23 cellular contexts compared by ENCODE assay signal in genomic region chr2:142725386-142725785, GRCh38.
DNase-seq lines count a peak whose midpoint lies in the region; ATAC-seq lines count a peak whose summit lies in the region.
"Had no signal": no experiment of that assay in that cellular context is flagged by ENCODE, and none has a peak within 500 bp of the region (broad histone marks: within the 10 kb centered on the region; RNA-seq: fewer than 3 reads in every experiment).

No MANE protein-coding gene starts in this region.

- no peak overlapping the region for H2AK5ac ChIP-seq in mesenchymal stem cell (ENCODE audit: low read length, severe bottlenecking)

- ATAC-seq in GM18867 (IDR thresholded peaks at IDR 0.05; ENCODE audit: unreplicated experiment) (peak; percentile 11), GM21360 (IDR thresholded peaks at IDR 0.05; ENCODE audit: unreplicated experiment) (peak; percentile 5), HG02870 (IDR thresholded peaks at IDR 0.05; ENCODE audit: unreplicated experiment) (peak; percentile 9), HG03439 (IDR thresholded peaks at IDR 0.05; ENCODE audit: unreplicated experiment) (peak; percentile 16)
- ATAC-seq: K562, Panc1 had no signal

- no peak overlapping the region for H3K27ac Mint-ChIP-seq in activated naive CD8-positive, alpha-beta T cell treated with anti-CD3 and anti-CD28 coated beads for 36 hours
- H3K27ac Mint-ChIP-seq: CD4-positive, CD25-positive, alpha-beta regulatory T cell had no signal

- no peak overlapping the region for H3K4me2 ChIP-seq in mesenchymal stem cell (ENCODE audit: low read length, poor library complexity, severe bottlenecking)
- H3K4me2 ChIP-seq: BLaER1 had no signal

- no peaks in the 10 kb centered on the region for H3K36me3 ChIP-seq in mesenchymal stem cell (ENCODE audit: control insufficient read depth in 1 of 2, insufficient read depth in 2 of 2, low read depth in 1 of 2, low read length in 2 of 2)
- H3K36me3 ChIP-seq: BLaER1 had no signal

- H4K91ac ChIP-seq in mesenchymal stem cell (ENCODE audit: low read length) = no peak overlapping the region

- no peak overlapping the region for H2BK120ac ChIP-seq in mesenchymal stem cell (ENCODE audit: low read depth, low read length)

- H3K27ac ChIP-seq in mesenchymal stem cell (ENCODE audit: low read length, poor library complexity, severe bottlenecking) = no peak overlapping the region
- H3K27ac ChIP-seq: BLaER1, SK-N-MC had no signal

- H3K4ac ChIP-seq in mesenchymal stem cell (ENCODE audit: low read depth in 1 of 2, low read length in 2 of 2) = no peak overlapping the region

- H3K36me3 Mint-ChIP-seq in activated naive CD8-positive, alpha-beta T cell treated with anti-CD3 and anti-CD28 coated beads for 36 hours = no peaks in the 10 kb centered on the region
- H3K36me3 Mint-ChIP-seq: CD4-positive, CD25-positive, alpha-beta regulatory T cell had no signal

- no peak overlapping the region for H3K4me3 Mint-ChIP-seq in activated naive CD8-positive, alpha-beta T cell treated with anti-CD3 and anti-CD28 coated beads for 36 hours
- H3K4me3 Mint-ChIP-seq: CD4-positive, CD25-positive, alpha-beta regulatory T cell had no signal

- no peaks in the 10 kb centered on the region for H3K27me3 Mint-ChIP-seq in activated naive CD8-positive, alpha-beta T cell treated with anti-CD3 and anti-CD28 coated beads for 36 hours
- H3K27me3 Mint-ChIP-seq: CD4-positive, CD25-positive, alpha-beta regulatory T cell had no signal

- no peak overlapping the region for H3K9ac ChIP-seq in mesenchymal stem cell (ENCODE audit: low read length)
- H3K9ac ChIP-seq: BLaER1 had no signal

- DNase-seq in NCI-H446 treated with DMSO at 0.1 percent for 48 hours (lab: John Stamatoyannopoulos, UW) (no peak), mesenchymal stem cell (no peak), DMS114 treated with DMSO at 0.1 percent for 48 hours (lab: John Stamatoyannopoulos, UW; ENCODE audit: unreplicated experiment) (no peak)
- no peak for DNase-seq in activated naive CD8-positive, alpha-beta T cell treated with anti-CD3 and anti-CD28 coated beads for 36 hours
- DNase-seq: CD4-positive, CD25-positive, alpha-beta regulatory T cell; Kasumi-1; NCI-H1105; NCI-H1436 treated with DMSO at 0.1 percent for 48 hours; NCI-H187 treated with DMSO at 0.1 percent for 48 hours; NCI-H2171 treated with DMSO at 0.1 percent for 48 hours; NCI-H345; NCI-H524; NCI-H774; NK-92 treated with Interleukin-12 subunit alpha and Interleukin-12 subunit beta, amount 100 ng/mL, for 24 hours; SIG-M5 had no signal

- no peak overlapping the region for H3K18ac ChIP-seq in mesenchymal stem cell (ENCODE audit: low read depth in 1 of 2, low read length in 2 of 2)

- no peak overlapping the region for H2BK5ac ChIP-seq in mesenchymal stem cell (ENCODE audit: low read depth, low read length, poor library complexity, severe bottlenecking)

- H3K4me1 ChIP-seq in mesenchymal stem cell (ENCODE audit: control insufficient read depth, insufficient read depth, low read depth, low read length) = no peaks in the 10 kb centered on the region
- H3K4me1 ChIP-seq: BLaER1 had no signal

- no peak overlapping the region for H3K23ac ChIP-seq in mesenchymal stem cell (ENCODE audit: low read length in 2 of 2)

- H2AFZ ChIP-seq in mesenchymal stem cell (ENCODE audit: low read depth, low read length) = no peak overlapping the region

- H2BK15ac ChIP-seq in mesenchymal stem cell (ENCODE audit: low read depth, poor library complexity, severe bottlenecking) = no peak overlapping the region

- no peaks in the 10 kb centered on the region for H3K4me1 Mint-ChIP-seq in activated naive CD8-positive, alpha-beta T cell treated with anti-CD3 and anti-CD28 coated beads for 36 hours
- H3K4me1 Mint-ChIP-seq: CD4-positive, CD25-positive, alpha-beta regulatory T cell had no signal

- H3K9me3 Mint-ChIP-seq in activated naive CD8-positive, alpha-beta T cell treated with anti-CD3 and anti-CD28 coated beads for 36 hours = peaks cover 11% of the 10 kb centered on the region

- no peak overlapping the region for H2BK12ac ChIP-seq in mesenchymal stem cell (ENCODE audit: low read length in 2 of 2)

- H3K79me1 ChIP-seq in mesenchymal stem cell (replicated peaks; ENCODE audit: low read length, poor library complexity, severe bottlenecking) = no peaks in the 10 kb centered on the region

- H4K8ac ChIP-seq in mesenchymal stem cell (ENCODE audit: low read length) = no peak overlapping the region

- no CpG with 5 or more reads among the region's 2 CpGs for WGBS in mesenchymal stem cell

- H3K9me3 ChIP-seq in mesenchymal stem cell (ENCODE audit: control insufficient read depth, low read length) = no peaks in the 10 kb centered on the region

- H3K4me3 ChIP-seq in mesenchymal stem cell (ENCODE audit: insufficient read depth in 1 of 2, low read depth in 1 of 2, low read length in 2 of 2) = no peak overlapping the region
- H3K4me3 ChIP-seq: BLaER1, K562, SK-N-MC had no signal

- no peaks in the 10 kb centered on the region for H3K27me3 ChIP-seq in mesenchymal stem cell (ENCODE audit: control insufficient read depth in 1 of 2, insufficient read depth in 1 of 2, low read length in 2 of 2)
- H3K27me3 ChIP-seq: BLaER1 had no signal

- no peak overlapping the region for H3K14ac ChIP-seq in mesenchymal stem cell (ENCODE audit: low read length in 2 of 2)
